Comparison of ENCODE assay signal across 15 cellular contexts in genomic region chr1:95042286-95042685, GRCh38. TPM values are rescaled to one million over a fixed set of nuclear protein-coding genes. Genes with fewer than 3 reads are reported as not detected.
DNase-seq lines count a peak whose midpoint lies in the region; ATAC-seq, FAIRE-seq and TF ChIP-seq lines count a peak whose summit lies in the region.
"Had no signal": no experiment of that assay in that cellular context is flagged by ENCODE, and none has a peak within 500 bp of the region (broad histone marks: within the 10 kb centered on the region; RNA-seq: fewer than 3 reads in every experiment).

No MANE protein-coding gene starts in this region.

- DNase-seq in IMR-90 (peak; percentile 32), left kidney (ENCODE audit: low read depth, low spot score) (peak; percentile 24), Ammon's horn (ENCODE audit: low spot score) (no peak)
- no peak for DNase-seq in activated T-helper 1 cell treated with anti-CD3 and anti-CD28 coated beads, Interleukin-12 subunit alpha, Interleukin-12 subunit beta, Interleukin-2, Interleukin-4 antibody, amounts not matched to agents 30 ng/mL and 10 ng/mL and 1 ng/mL, durations not matched to agents 14 hours and 24 hours and 36 hours (ENCODE audit: low spot score)
- DNase-seq in activated CD8-positive, alpha-beta T cell treated with anti-CD3 and anti-CD28 coated beads for 36 hours = no peak
- DNase-seq: cortex of kidney had no signal

- intact Hi-C loops in IMR-90 (cut with micrococcal nuclease) = loop anchor here (5.0 kb wide), 2 partner anchors 515 to 560 kb away; no protein-coding TSS in a partner anchor
- intact Hi-C loops in activated T-helper 1 cell treated with anti-CD3 and anti-CD28 coated beads, Interleukin-12 subunit alpha, Interleukin-12 subunit beta, Interleukin-2, Interleukin-4 antibody, amounts not matched to agents 30 ng/mL and 10 ng/mL and 1 ng/mL, durations not matched to agents 14 hours and 24 hours and 36 hours (cut with micrococcal nuclease) = loop anchor here (2.0 to 10.0 kb wide), 2 partner anchors 77 to 115 kb away; partner anchors contain the start of gene CNN3
- intact Hi-C loops in activated CD8-positive, alpha-beta T cell treated with anti-CD3 and anti-CD28 coated beads for 36 hours (cut with micrococcal nuclease) = no loop called here

- H3K9ac ChIP-seq in IMR-90 (ENCODE audit: low read depth, low read length) = peak overlapping the region; percentile 15; the same call in 1 of the 2 replicates
- H3K9ac ChIP-seq: KMS-11 had no signal

- 0 out of 2 replicates have a peak overlapping the region, but pooled peaks have one; percentile 42 for H3K18ac ChIP-seq in IMR-90 (ENCODE audit: low read depth, low read length)

- H4K20me1 ChIP-seq in IMR-90 (ENCODE audit: insufficient read depth, low read length) = no peaks in the 10 kb centered on the region

- H2AK9ac ChIP-seq in IMR-90 (replicated peaks; ENCODE audit: low read depth, low read length, poor library complexity) = no peak overlapping the region

- H3K79me1 ChIP-seq in IMR-90 (ENCODE audit: low read depth in 1 of 2, low read length in 2 of 2) = peaks cover 7 to 17% of the 10 kb centered on the region in 2 experiments; a peak in 3 of 4 replicates

- no TSS peak for BruUV-seq in IMR-90 (replicated peaks; lab: Mats Ljungman, UMichigan)

- peak overlapping the region in 1 of 2 experiments; percentile 61; a peak in 1 of 4 replicates for H4K8ac ChIP-seq in IMR-90 (ENCODE audit: low read depth in 2 of 2, low read length in 2 of 2)

- peak overlapping the region; percentile 64 for H2BK120ac ChIP-seq in IMR-90 (ENCODE audit: low read depth, low read length)

- H3K23ac ChIP-seq in IMR-90 (ENCODE audit: low read depth, low read length) = peak overlapping the region; percentile 11; the same call in 1 of the 2 replicates

- peak overlapping the region; percentile 74 for H3K4ac ChIP-seq in IMR-90 (ENCODE audit: low read depth, low read length)

- no peaks in the 10 kb centered on the region for H3K9me1 ChIP-seq in IMR-90 (ENCODE audit: insufficient read depth, low read length)

- H3K36me3 ChIP-seq in IMR-90 (ENCODE audit: control insufficient read depth, insufficient read depth, low read length) = no peaks in the 10 kb centered on the region
- H3K36me3 ChIP-seq: BE2C had no signal

- dilution Hi-C loops in IMR-90 (cut with HindIII; ENCODE audit: low sequenced_read_pairs, unreplicated experiment) = no loop called here

- in situ Hi-C loops in IMR-90 (cut with MboI; ENCODE audit: low sequenced_read_pairs) = loop anchor here (5.0 kb wide), 2 partner anchors 190 to 520 kb away; no protein-coding TSS in a partner anchor

- H3K4me3 ChIP-seq in IMR-90 (ENCODE audit: insufficient read depth, low read depth, low read length) (no peak overlapping the region), skin epidermis (no peak overlapping the region)

- ATAC-seq in IMR-90 (ENCODE audit: low read depth) = no peak; the same call in 1 of the 2 replicates
- ATAC-seq in activated CD8-positive, alpha-beta T cell treated with anti-CD3 and anti-CD28 coated beads for 36 hours = no peak
- no peak for ATAC-seq in GM21786 (IDR thresholded peaks at IDR 0.05; ENCODE audit: unreplicated experiment)

- H3K56ac ChIP-seq in IMR-90 (ENCODE audit: extremely low read depth, insufficient read depth, low read length) = no peak overlapping the region

- CTCF ChIA-PET in IMR-90 (lab: Yijun Ruan, JAX) = interaction anchor here (0.5 to 1.8 kb wide), 28 partner anchors 11 to 526 kb away, joined by 3 to 35 read pairs (median 5); no protein-coding TSS in a partner anchor
- CTCF ChIA-PET in activated CD8-positive, alpha-beta T cell treated with anti-CD3 and anti-CD28 coated beads for 36 hours (lab: Charles Lee) = interaction anchor here (0.6 to 7.4 kb wide), 3 partner anchors 32 to 189 kb away, joined by 3 to 228 read pairs (median 4); no protein-coding TSS in a partner anchor

- H3K4me3 Mint-ChIP-seq in activated T-helper 1 cell treated with anti-CD3 and anti-CD28 coated beads, Interleukin-12 subunit alpha, Interleukin-12 subunit beta, Interleukin-2, Interleukin-4 antibody, amounts not matched to agents 30 ng/mL and 10 ng/mL and 1 ng/mL, durations not matched to agents 14 hours and 24 hours and 36 hours = no peak overlapping the region
- no peak overlapping the region for H3K4me3 Mint-ChIP-seq in activated CD8-positive, alpha-beta T cell treated with anti-CD3 and anti-CD28 coated beads for 36 hours
- H3K4me3 Mint-ChIP-seq: activated CD8-positive, alpha-beta T cell treated with anti-CD3 and anti-CD28 coated beads, Interleukin-2, amount 10 ng/mL, durations not matched to agents 7 days and 5 days; activated naive CD4-positive, alpha-beta T cell treated with anti-CD3 and anti-CD28 coated beads for 36 hours; T-helper 2 cell treated with Interferon-gamma antibody and Interleukin-4, amounts not matched to agents 5 μg/mL and 100 μg/mL, for 36 hours had no signal

- H3K9me3 ChIP-seq in IMR-90 (ENCODE audit: control insufficient read depth, insufficient read depth, low read length) = no peaks in the 10 kb centered on the region
- H3K9me3 ChIP-seq: BE2C had no signal

- H3K4me1 Mint-ChIP-seq in activated T-helper 1 cell treated with anti-CD3 and anti-CD28 coated beads, Interleukin-12 subunit alpha, Interleukin-12 subunit beta, Interleukin-2, Interleukin-4 antibody, amounts not matched to agents 30 ng/mL and 10 ng/mL and 1 ng/mL, durations not matched to agents 14 hours and 24 hours and 36 hours (ENCODE audit: low read depth) = no peaks in the 10 kb centered on the region
- no peaks in the 10 kb centered on the region for H3K4me1 Mint-ChIP-seq in activated CD8-positive, alpha-beta T cell treated with anti-CD3 and anti-CD28 coated beads for 36 hours (ENCODE audit: low read depth)

- H3K36me3 Mint-ChIP-seq in activated T-helper 1 cell treated with anti-CD3 and anti-CD28 coated beads, Interleukin-12 subunit alpha, Interleukin-12 subunit beta, Interleukin-2, Interleukin-4 antibody, amounts not matched to agents 30 ng/mL and 10 ng/mL and 1 ng/mL, durations not matched to agents 14 hours and 24 hours and 36 hours (ENCODE audit: low read depth) = no peaks in the 10 kb centered on the region
- H3K36me3 Mint-ChIP-seq in activated CD8-positive, alpha-beta T cell treated with anti-CD3 and anti-CD28 coated beads for 36 hours (ENCODE audit: low read depth) = no peaks in the 10 kb centered on the region

- H2BK20ac ChIP-seq in IMR-90 (ENCODE audit: low read depth, low read length) = peak overlapping the region; percentile 65

- H3K4me2 ChIP-seq in IMR-90 (ENCODE audit: low read depth, low read length) = 0 out of 2 replicates have a peak overlapping the region, but pooled peaks have one; percentile 36
- H3K4me2 ChIP-seq: KMS-11 had no signal

- H3K14ac ChIP-seq in IMR-90 (replicated peaks; ENCODE audit: low read depth, low read length) = 0 out of 2 replicates have a peak overlapping the region, but pooled peaks have one; percentile 42

- H4K5ac ChIP-seq in IMR-90 (ENCODE audit: low read depth, low read length) = peak overlapping the region; percentile 65

- no peak for TF ChIP-seq RAD21 in IMR-90 (IDR thresholded peaks at IDR 0.05; ENCODE audit: low read length)

- no peak for TF ChIP-seq POLR2A in IMR-90 (IDR thresholded peaks at IDR 0.05; ENCODE audit: low read depth, low read length)

- peak; percentile 43 for FAIRE-seq in endometrium (lab: Jason Lieb, UNC)
- FAIRE-seq: urothelium cell line had no signal

- H2BK15ac ChIP-seq in IMR-90 (ENCODE audit: low read depth, low read length) = peak overlapping the region; percentile 58; the same call in 2 of the 3 replicates

- no peak for TF ChIP-seq CTCF in IMR-90 (conservative IDR thresholded peaks at IDR 0.05; ENCODE audit: low read depth, low read length)
- no peak for TF ChIP-seq CTCF in activated CD8-positive, alpha-beta T cell treated with anti-CD3 and anti-CD28 coated beads for 36 hours (IDR thresholded peaks at IDR 0.05)

- no peaks in the 10 kb centered on the region for H3K9me3 Mint-ChIP-seq in activated T-helper 1 cell treated with anti-CD3 and anti-CD28 coated beads, Interleukin-12 subunit alpha, Interleukin-12 subunit beta, Interleukin-2, Interleukin-4 antibody, amounts not matched to agents 30 ng/mL and 10 ng/mL and 1 ng/mL, durations not matched to agents 14 hours and 24 hours and 36 hours
- no peaks in the 10 kb centered on the region for H3K9me3 Mint-ChIP-seq in activated CD8-positive, alpha-beta T cell treated with anti-CD3 and anti-CD28 coated beads for 36 hours
- H3K9me3 Mint-ChIP-seq: activated naive CD4-positive, alpha-beta T cell treated with anti-CD3 and anti-CD28 coated beads for 36 hours; T-helper 2 cell treated with Interferon-gamma antibody and Interleukin-4, amounts not matched to agents 5 μg/mL and 100 μg/mL, for 36 hours had no signal

- H2AFZ ChIP-seq in IMR-90 (replicated peaks; ENCODE audit: low read length, poor library complexity) = no peak overlapping the region

- peaks cover 5% of the 10 kb centered on the region for H3K4me1 ChIP-seq in IMR-90 (ENCODE audit: control insufficient read depth, insufficient read depth, low read length)
- H3K4me1 ChIP-seq: BE2C had no signal

- H3K27me3 ChIP-seq in IMR-90 (ENCODE audit: control insufficient read depth, insufficient read depth, low read length) = no peaks in the 10 kb centered on the region
- H3K27me3 ChIP-seq: BE2C had no signal

- H2AK5ac ChIP-seq in IMR-90 (ENCODE audit: low read depth, low read length) = 0 out of 2 replicates have a peak overlapping the region, but pooled peaks have one; percentile 0

- H3K27ac ChIP-seq in IMR-90 (ENCODE audit: insufficient read depth, low read length) (peak overlapping the region; percentile 8; the same call in 1 of the 2 replicates), skin epidermis (peak overlapping the region in 11 of 21 experiments; percentile 34 to 81 (median 60))
- H3K27ac ChIP-seq: KMS-11 had no signal

- WGBS in IMR-90 (ENCODE audit: extremely low coverage in 2 of 2, insufficient read length in 1 of 2), 2 experiments = 23% methylated on average over 3 of the region's 3 CpGs; no CpG with 5 or more reads in 1 of the 2 experiments

- no peaks in the 10 kb centered on the region for H3K27me3 Mint-ChIP-seq in activated T-helper 1 cell treated with anti-CD3 and anti-CD28 coated beads, Interleukin-12 subunit alpha, Interleukin-12 subunit beta, Interleukin-2, Interleukin-4 antibody, amounts not matched to agents 30 ng/mL and 10 ng/mL and 1 ng/mL, durations not matched to agents 14 hours and 24 hours and 36 hours (ENCODE audit: insufficient read depth)
- no peaks in the 10 kb centered on the region for H3K27me3 Mint-ChIP-seq in activated CD8-positive, alpha-beta T cell treated with anti-CD3 and anti-CD28 coated beads for 36 hours

- no peak overlapping the region for H3K27ac Mint-ChIP-seq in activated T-helper 1 cell treated with anti-CD3 and anti-CD28 coated beads, Interleukin-12 subunit alpha, Interleukin-12 subunit beta, Interleukin-2, Interleukin-4 antibody, amounts not matched to agents 30 ng/mL and 10 ng/mL and 1 ng/mL, durations not matched to agents 14 hours and 24 hours and 36 hours
- H3K27ac Mint-ChIP-seq in activated CD8-positive, alpha-beta T cell treated with anti-CD3 and anti-CD28 coated beads for 36 hours = no peak overlapping the region
- H3K27ac Mint-ChIP-seq: activated CD8-positive, alpha-beta T cell treated with anti-CD3 and anti-CD28 coated beads, Interleukin-2, amount 10 ng/mL, durations not matched to agents 7 days and 5 days; activated naive CD4-positive, alpha-beta T cell treated with anti-CD3 and anti-CD28 coated beads for 36 hours; T-helper 2 cell treated with Interferon-gamma antibody and Interleukin-4, amounts not matched to agents 5 μg/mL and 100 μg/mL, for 36 hours had no signal

- no peak overlapping the region for H2BK5ac ChIP-seq in IMR-90 (ENCODE audit: low read depth, low read length, poor library complexity, severe bottlenecking)

- POLR2A ChIA-PET in IMR-90 (lab: Charles Lee; ENCODE audit: unreplicated experiment) = interaction anchor here (0.6 to 0.7 kb wide), 2 partner anchors 115 to 206 kb away, joined by 3 read pairs; partner anchors contain the start of gene CNN3
- POLR2A ChIA-PET in activated CD8-positive, alpha-beta T cell treated with anti-CD3 and anti-CD28 coated beads for 36 hours (lab: Charles Lee) = no interaction called here

- peak overlapping the region; percentile 20; the same call in 1 of the 2 replicates for H4K91ac ChIP-seq in IMR-90 (ENCODE audit: insufficient read depth, low read depth, low read length)

RNA-seq across cellular contexts. Expression of gene ALG14, which starts 30.5 kb away (rescaled TPM):
- total RNA-seq in IMR-90 (2012; rRNA removed) = 1.4 and 2.0 TPM in 2 replicates
- 1.6 and 1.7 TPM in 2 replicates for polyA plus RNA-seq in IMR-90 (2012; rRNA removed)
- polyA plus RNA-seq in IMR-90 (2012; cell fraction: cytosol; rRNA removed) = 1.2 and 2.0 TPM in 2 replicates
- polyA plus RNA-seq in IMR-90 (2012; cell fraction: nucleus; rRNA removed; ENCODE audit: low replicate concordance) = 0.60 and 0.75 TPM in 2 replicates
- total RNA-seq in activated T-helper 1 cell treated with anti-CD3 and anti-CD28 coated beads, Interleukin-12 subunit alpha, Interleukin-12 subunit beta, Interleukin-2, Interleukin-4 antibody, amounts not matched to agents 30 ng/mL and 10 ng/mL and 1 ng/mL, durations not matched to agents 14 hours and 24 hours and 36 hours = 1.9 and 2.4 TPM in 2 replicates
- total RNA-seq in activated CD8-positive, alpha-beta T cell treated with anti-CD3 and anti-CD28 coated beads for 36 hours = 1 to 10 TPM; 2.5 to 2.9 TPM

Comparison
In these comparisons a context has a peak if more than half of its experiments do, and no peak if none do; other contexts are left out.
1. DNase-seq: peak in IMR-90 (single experiment) and left kidney (single experiment); none in activated T-helper 1 cell treated with anti-CD3 and anti-CD28 coated beads, Interleukin-12 subunit alpha, Interleukin-12 subunit beta, Interleukin-2, Interleukin-4 antibody, amounts not matched to agents 30 ng/mL and 10 ng/mL and 1 ng/mL, durations not matched to agents 14 hours and 24 hours and 36 hours (single experiment), Ammon's horn (single experiment) and activated CD8-positive, alpha-beta T cell treated with anti-CD3 and anti-CD28 coated beads for 36 hours (single experiment).